In genomic region chr19:2561895-2562294, GRCh38 we compare ENCODE assay signal across 8 cellular contexts.
A peak's percentile ranks its signal among the peaks of the same experiment; 100 is the strongest.
DNase-seq lines count a peak whose midpoint lies in the region; ATAC-seq and TF ChIP-seq lines count a peak whose summit lies in the region.

No MANE protein-coding gene starts in this region.

- peak overlapping the region; percentile 50 for H3K9ac ChIP-seq in DND-41 (ENCODE audit: low read depth, low read length)

- peak overlapping the region; percentile 82 for H3K27ac Mint-ChIP-seq in activated T-helper 17 cell treated with anti-CD3 and anti-CD28 coated beads, Interleukin-2, amount 50 U/mL, for 72 hours

- peak overlapping the region; percentile 75 for H3K27ac ChIP-seq in DND-41 (ENCODE audit: low read length)
- H3K27ac ChIP-seq in KOPT-K1 (ENCODE audit: low read depth, low read length, poor library complexity, severe bottlenecking) = peak overlapping the region; percentile 69
- H3K27ac ChIP-seq in hepatocyte = no peak overlapping the region

- peak; percentile 91 for DNase-seq in DND-41
- no peak for DNase-seq in retinal pigment epithelial cell (ENCODE audit: low read depth)
- DNase-seq in hepatocyte (ENCODE audit: low spot score) = no peak
- no peak for DNase-seq in hepatic stellate cell (ENCODE audit: low spot score)
- DNase-seq in SKM-1 treated with dmso at 0.1 percent for 144 hours (lab: John Stamatoyannopoulos, UW; ENCODE audit: unreplicated experiment) = no peak

- H3K27me3 Mint-ChIP-seq in activated T-helper 17 cell treated with anti-CD3 and anti-CD28 coated beads, Interleukin-2, amount 50 U/mL, for 72 hours = no peaks in the 10 kb centered on the region

- peak overlapping the region in 1 of 2 experiments; percentile 52; a peak in 3 of 4 replicates for H3K4me3 ChIP-seq in DND-41 (ENCODE audit: low read depth in 1 of 2, low read length in 2 of 2)
- H3K4me3 ChIP-seq in retinal pigment epithelial cell (ENCODE audit: low read length) = peak overlapping the region; percentile 3
- H3K4me3 ChIP-seq in hepatocyte = no peak overlapping the region

- no peaks in the 10 kb centered on the region for H3K9me2 ChIP-seq in hepatocyte (replicated peaks; ENCODE audit: insufficient read depth)

- H3K9me3 Mint-ChIP-seq in activated T-helper 17 cell treated with anti-CD3 and anti-CD28 coated beads, Interleukin-2, amount 50 U/mL, for 72 hours = no peaks in the 10 kb centered on the region

- peak overlapping the region; percentile 59 for H3K4me2 ChIP-seq in DND-41 (ENCODE audit: insufficient read depth, low read length)
- H3K4me2 ChIP-seq in hepatocyte = no peak overlapping the region

- peak overlapping the region; percentile 82 for H3K4me3 Mint-ChIP-seq in activated T-helper 17 cell treated with anti-CD3 and anti-CD28 coated beads, Interleukin-2, amount 50 U/mL, for 72 hours

- peaks cover 33% of the 10 kb centered on the region for H3K4me1 ChIP-seq in DND-41 (ENCODE audit: insufficient read depth, low read length)
- no peaks in the 10 kb centered on the region for H3K4me1 ChIP-seq in hepatocyte (ENCODE audit: insufficient read depth)

- H3K9me3 ChIP-seq in DND-41 (ENCODE audit: insufficient read depth, low read length, severe bottlenecking) (no peaks in the 10 kb centered on the region), KOPT-K1 (ENCODE audit: insufficient read depth, low read length, poor library complexity, severe bottlenecking) (no peaks in the 10 kb centered on the region), hepatocyte (ENCODE audit: low read depth) (no peaks in the 10 kb centered on the region)

- H3K27me3 ChIP-seq in DND-41 (ENCODE audit: insufficient read depth, low read length, poor library complexity) = no peaks in the 10 kb centered on the region
- H3K27me3 ChIP-seq in hepatocyte = no peaks in the 10 kb centered on the region

- no peaks in the 10 kb centered on the region for H3K36me3 Mint-ChIP-seq in activated T-helper 17 cell treated with anti-CD3 and anti-CD28 coated beads, Interleukin-2, amount 50 U/mL, for 72 hours (ENCODE audit: low read depth)

- H3K4me1 Mint-ChIP-seq in activated T-helper 17 cell treated with anti-CD3 and anti-CD28 coated beads, Interleukin-2, amount 50 U/mL, for 72 hours = peaks cover 13% of the 10 kb centered on the region

- H3K36me3 ChIP-seq in DND-41 (ENCODE audit: insufficient read depth, low read length) (no peaks in the 10 kb centered on the region), KOPT-K1 (ENCODE audit: insufficient read depth, low read length) (no peaks in the 10 kb centered on the region), hepatocyte (replicated peaks; ENCODE audit: insufficient read depth, low read depth) (no peaks in the 10 kb centered on the region)

- ATAC-seq in DND-41 (ENCODE audit: insufficient read depth, low read depth) = peak; percentile 96
- peak; percentile 63 for ATAC-seq in GM21390 (IDR thresholded peaks at IDR 0.05; ENCODE audit: unreplicated experiment)
- peak; percentile 86 for ATAC-seq in activated T-helper 17 cell treated with anti-CD3 and anti-CD28 coated beads, Interleukin-2, amount 50 U/mL, for 72 hours (replicated peaks)

- H2AFZ ChIP-seq in DND-41 (ENCODE audit: low read depth, low read length) = peak overlapping the region; percentile 61
- H2AFZ ChIP-seq in hepatocyte = no peak overlapping the region

- H3K79me2 ChIP-seq in DND-41 (ENCODE audit: insufficient read depth, low read length) = no peaks in the 10 kb centered on the region
- H3K79me2 ChIP-seq in hepatocyte = no peaks in the 10 kb centered on the region

- TF ChIP-seq CTCF in DND-41 (IDR thresholded peaks at IDR 0.05; ENCODE audit: borderline replicate concordance, extremely low read depth, low read length, poor library complexity, severe bottlenecking) = peak; percentile 32
- no peak for TF ChIP-seq CTCF in retinal pigment epithelial cell (conservative IDR thresholded peaks at IDR 0.05; ENCODE audit: low read depth, low read length)
- TF ChIP-seq CTCF in hepatocyte (IDR thresholded peaks at IDR 0.05; ENCODE audit: poor library complexity) = no peak

- no peaks in the 10 kb centered on the region for H4K20me1 ChIP-seq in DND-41 (ENCODE audit: insufficient read depth, low read length)
- no peaks in the 10 kb centered on the region for H4K20me1 ChIP-seq in hepatocyte (ENCODE audit: insufficient read depth, poor library complexity, severe bottlenecking)

- WGBS in hepatocyte (ENCODE audit: low lambda C conversion rate, missing lambda C conversion rate) = 66% methylated on average over 14 of the region's 14 CpGs
